Comparison of ENCODE assay signal across 26 cellular contexts in genomic region chr7:33101916-33102315, GRCh38.
"Had no signal": no experiment of that assay in that cellular context is flagged by ENCODE, and none has a peak within 500 bp of the region (broad histone marks: within the 10 kb centered on the region; RNA-seq: fewer than 3 reads in every experiment).

No MANE protein-coding gene starts in this region.

- H3K27me3 Mint-ChIP-seq: central memory CD8-positive, alpha-beta T cell; naive thymus-derived CD4-positive, alpha-beta T cell; type B pancreatic cell had no signal

- H3K27me3 ChIP-seq: dorsolateral prefrontal cortex, gastroesophageal sphincter, neutrophil, spleen, thyroid gland had no signal

- H3K27ac Mint-ChIP-seq: immature natural killer cell, type B pancreatic cell had no signal

- H3K4me3 Mint-ChIP-seq: central memory CD8-positive, alpha-beta T cell; immature natural killer cell; naive thymus-derived CD4-positive, alpha-beta T cell; type B pancreatic cell had no signal

- H3K4me3 ChIP-seq: dorsolateral prefrontal cortex, gastroesophageal sphincter, psoas muscle, spleen, thyroid gland had no signal

- H3K9me3 ChIP-seq: gastroesophageal sphincter, neutrophil, psoas muscle, spleen, thyroid gland had no signal

- H3K9me3 Mint-ChIP-seq: central memory CD8-positive, alpha-beta T cell; immature natural killer cell; naive thymus-derived CD4-positive, alpha-beta T cell; type B pancreatic cell had no signal

- FAIRE-seq: endometrium, keratinocyte, urothelium cell line had no signal

- H3K27ac ChIP-seq: dorsolateral prefrontal cortex, gastroesophageal sphincter, neutrophil, psoas muscle, thyroid gland had no signal

- ATAC-seq: esophagus mucosa; gastroesophageal sphincter; left cardiac atrium; left ventricle myocardium superior; naive thymus-derived CD4-positive, alpha-beta T cell; sciatic nerve had no signal

- DNase-seq: cortex of kidney; dorsolateral prefrontal cortex; effector CD8-positive, alpha-beta T cell; glutamatergic neuron; immature natural killer cell; left cardiac atrium; left ventricle myocardium superior; mesendoderm; naive thymus-derived CD4-positive, alpha-beta T cell; psoas muscle; retina; spleen; stimulated activated CD4-positive, alpha-beta T cell treated with anti-CD3 and anti-CD28 coated beads, Interleukin-15, amount 100 ng/mL, for 24 hours; stimulated activated CD4-positive, alpha-beta T cell treated with anti-CD3 and anti-CD28 coated beads, Interleukin-1b, Interleukin-23, amount 100 ng/mL, for 48 hours; stimulated activated CD4-positive, alpha-beta T cell treated with anti-CD3 and anti-CD28 coated beads, Interleukin-4, amount 100 ng/mL, for 4 hours; stimulated activated naive CD4-positive, alpha-beta T cell treated with Interleukin-2 at 50 U/mL for 16 hours had no signal
